In the genomic region with DNA sequence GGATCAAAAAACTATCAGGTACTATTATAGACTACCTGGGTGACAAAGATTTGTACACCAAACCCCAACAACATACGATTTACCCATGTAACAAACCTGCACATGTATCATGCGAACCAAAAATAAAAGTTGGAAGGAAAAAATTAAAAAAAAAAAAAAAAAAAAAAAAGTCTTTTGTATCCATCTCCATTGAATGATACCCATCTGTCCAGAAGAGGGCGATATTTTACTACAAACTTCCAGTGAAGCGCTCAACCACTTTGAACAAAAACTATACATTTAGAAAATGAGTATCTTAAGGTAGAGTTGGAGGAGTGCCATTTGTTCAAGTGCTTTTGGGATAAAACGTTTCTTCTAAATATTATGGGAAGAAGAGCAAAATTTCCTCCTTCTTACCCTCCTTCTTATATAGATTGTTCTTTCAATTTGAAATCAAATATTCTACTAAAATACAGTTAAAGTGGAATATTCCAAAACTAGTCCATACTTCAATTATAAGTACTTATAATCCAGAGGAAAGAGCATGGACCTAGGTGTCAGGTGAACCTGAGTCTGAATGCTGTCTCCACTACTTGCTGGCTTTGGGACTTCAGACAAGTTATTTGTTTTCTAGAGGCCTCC, we compare ENCODE assay signal across 8 cellular contexts. TPM values are rescaled to one million over a fixed set of nuclear protein-coding genes. Genes with fewer than 3 reads are reported as not detected.
DNase-seq lines count a peak whose midpoint lies in the region; ATAC-seq and TF ChIP-seq lines count a peak whose summit lies in the region.

No MANE protein-coding gene starts in this region.

- TF ChIP-seq CTCF in RWPE2 (IDR thresholded peaks at IDR 0.05; ENCODE audit: poor library complexity, severe bottlenecking): peak; percentile 78
- peak; percentile 68 for TF ChIP-seq CTCF in osteocyte (IDR thresholded peaks at IDR 0.05)

- H3K27me3 ChIP-seq in RWPE2 (ENCODE audit: insufficient read depth, poor library complexity, severe bottlenecking): no peaks in the 10 kb centered on the region

- no peaks in the 10 kb centered on the region for H3K9me3 Mint-ChIP-seq in osteocyte (ENCODE audit: unreplicated experiment)
- no peaks in the 10 kb centered on the region for H3K9me3 Mint-ChIP-seq in activated T-cell treated with anti-CD3 and anti-CD28 coated beads, Interleukin-2, amount 50 U/mL, for 4 hours

- no peaks in the 10 kb centered on the region for H3K9me3 ChIP-seq in RWPE2 (ENCODE audit: severe bottlenecking)

- DNase-seq in G401 (ENCODE audit: low spot score): peak; percentile 40
- peak; percentile 48 for DNase-seq in LoVo (ENCODE audit: low spot score)
- DNase-seq in RWPE2 (ENCODE audit: low spot score): no peak
- peak; percentile 50 for DNase-seq in fibroblast of gingiva (ENCODE audit: low read depth)
- DNase-seq in osteocyte (ENCODE audit: extremely low spot score, unreplicated experiment): no peak
- DNase-seq in activated T-cell treated with anti-CD3 and anti-CD28 coated beads, Interleukin-2, amount 50 U/mL, for 4 hours: no peak

- in situ Hi-C loops in G401 (cut with HindIII; ENCODE audit: low sequenced_read_pairs): no loop called here

- 0 out of 3 replicates have a peak, but pooled peaks have one; percentile 35 for ATAC-seq in RWPE2 (ENCODE audit: low read depth)
- ATAC-seq in GM18861 (IDR thresholded peaks at IDR 0.05; ENCODE audit: unreplicated experiment): no peak
- ATAC-seq in HG03097 (IDR thresholded peaks at IDR 0.05; ENCODE audit: low FRiP score, unreplicated experiment): no peak
- ATAC-seq in activated T-cell treated with anti-CD3 and anti-CD28 coated beads, Interleukin-2, amount 50 U/mL, for 4 hours: no peak

- peaks cover 4% of the 10 kb centered on the region for H3K36me3 Mint-ChIP-seq in osteocyte (ENCODE audit: unreplicated experiment)
- H3K36me3 Mint-ChIP-seq in activated T-cell treated with anti-CD3 and anti-CD28 coated beads, Interleukin-2, amount 50 U/mL, for 4 hours (ENCODE audit: insufficient read depth): peaks cover 9% of the 10 kb centered on the region

- H3K27me3 Mint-ChIP-seq in osteocyte (ENCODE audit: unreplicated experiment): peaks cover 6% of the 10 kb centered on the region
- no peaks in the 10 kb centered on the region for H3K27me3 Mint-ChIP-seq in activated T-cell treated with anti-CD3 and anti-CD28 coated beads, Interleukin-2, amount 50 U/mL, for 4 hours (ENCODE audit: low read depth)

- no peak overlapping the region for H3K4me3 Mint-ChIP-seq in osteocyte (ENCODE audit: unreplicated experiment)
- H3K4me3 Mint-ChIP-seq in activated T-cell treated with anti-CD3 and anti-CD28 coated beads, Interleukin-2, amount 50 U/mL, for 4 hours: no peak overlapping the region

- no peak overlapping the region for H3K27ac Mint-ChIP-seq in osteocyte (ENCODE audit: unreplicated experiment)

- no peaks in the 10 kb centered on the region for H3K36me3 ChIP-seq in RWPE2 (ENCODE audit: low read depth)

- no peak overlapping the region for H3K4me3 ChIP-seq in RWPE2 (ENCODE audit: severe bottlenecking)

- H3K27ac ChIP-seq in RWPE2 (ENCODE audit: poor library complexity, severe bottlenecking): no peak overlapping the region

- no peaks in the 10 kb centered on the region for H3K4me1 ChIP-seq in RWPE2 (ENCODE audit: insufficient read depth, poor library complexity, severe bottlenecking)

- H3K4me1 Mint-ChIP-seq in osteocyte (ENCODE audit: unreplicated experiment): no peaks in the 10 kb centered on the region
- H3K4me1 Mint-ChIP-seq in activated T-cell treated with anti-CD3 and anti-CD28 coated beads, Interleukin-2, amount 50 U/mL, for 4 hours (ENCODE audit: low read depth): peaks cover 9% of the 10 kb centered on the region

RNA-seq across cellular contexts. Expression of a gene that starts 23.3 kb away (rescaled TPM):
- 10.3 and 15.6 TPM in 2 replicates for total RNA-seq in G401 (2014; rRNA removed; shearing (Covaris generic))
- 21.6 and 21.7 TPM in 2 replicates for total RNA-seq in osteocyte
- total RNA-seq in activated T-cell treated with anti-CD3 and anti-CD28 coated beads, Interleukin-2, amount 50 U/mL, for 4 hours: 10 to 100 TPM; 25.4 to 32.5 (median 30.8) TPM

Comparison
In these comparisons a context has a peak if more than half of its experiments do, and no peak if none do; other contexts are left out.
1. DNase-seq: peak in G401 (single experiment), LoVo (single experiment) and fibroblast of gingiva (single experiment); none in RWPE2 (single experiment), osteocyte (single experiment) and activated T-cell treated with anti-CD3 and anti-CD28 coated beads, Interleukin-2, amount 50 U/mL, for 4 hours (single experiment).